In genomic region chr6:12956991-12957320, GRCh38 we compare ENCODE assay signal across 8 cellular contexts.
DNase-seq lines count a peak whose midpoint lies in the region; ATAC-seq, FAIRE-seq and TF ChIP-seq lines count a peak whose summit lies in the region.

No MANE protein-coding gene starts in this region.

- TF ChIP-seq CTCF in GM12878 (IDR thresholded peaks at IDR 0.05 in 2 of 3, conservative IDR thresholded peaks at IDR 0.05 in 1 of 3; ENCODE audit: control insufficient read depth in 2 of 3, extremely low read depth in 1 of 3, insufficient read depth in 1 of 3, low read depth in 3 of 3, low read length in 3 of 3) (no peak), tibial nerve (IDR thresholded peaks at IDR 0.05) (no peak), D721Med (IDR thresholded peaks at IDR 0.05; ENCODE audit: insufficient read depth, missing control alignments) (no peak)

- no peak for TF ChIP-seq POLR2A in GM12878 (IDR thresholded peaks at IDR 0.05; ENCODE audit: low read depth, low read length)
- no peak for TF ChIP-seq POLR2A in tibial nerve (IDR thresholded peaks at IDR 0.05)

- no peaks in the 10 kb centered on the region for H3K4me1 ChIP-seq in GM12878 (ENCODE audit: control insufficient read depth, insufficient read depth, low read length)
- peaks cover 0 to 19% (median 2%) of the 10 kb centered on the region in 4 donors for H3K4me1 ChIP-seq in tibial nerve

- H3K36me3 ChIP-seq in GM12878 (ENCODE audit: control insufficient read depth in 2 of 2, insufficient read depth in 2 of 2, low read length in 1 of 2) = no peaks in the 10 kb centered on the region
- no peaks in the 10 kb centered on the region for H3K36me3 ChIP-seq in tibial nerve

- SMC1A ChIA-PET in GM12878 (lab: Charles Lee; ENCODE audit: uncharacterized antibody, unreplicated experiment) = interaction anchor here (0.5 kb wide), 1 partner anchor 587 kb away, joined by 3 read pairs; no protein-coding TSS in a partner anchor

- POLR2A ChIA-PET in GM12878 (lab: Charles Lee) = no interaction called here

- peaks cover 38% of the 10 kb centered on the region for H3K27me3 Mint-ChIP-seq in activated T-cell treated with anti-CD3 and anti-CD28 coated beads, Interleukin-2, amount 50 U/mL, for 4 hours (ENCODE audit: low read depth)
- H3K27me3 Mint-ChIP-seq in memory B cell = peaks cover 21% of the 10 kb centered on the region

- no peak for DNase-seq in activated T-cell treated with anti-CD3 and anti-CD28 coated beads, Interleukin-2, amount 50 U/mL, for 4 hours
- DNase-seq in activated T-cell treated with anti-CD3 and anti-CD28 coated beads for 4 hours (no peak), GM12878 (ENCODE audit: low read depth, low spot score) (no peak), memory B cell (ENCODE audit: low spot score in 2 of 2) (no peak), tibial nerve (ENCODE audit: low spot score in 2 of 2) (no peak), D341Med (ENCODE audit: low spot score) (no peak), D721Med (ENCODE audit: insufficient read length, low spot score) (no peak), NCI-H1694 treated with DMSO at 0.1 percent for 48 hours (lab: John Stamatoyannopoulos, UW) (no peak)

- H3K27me3 ChIP-seq in GM12878 (replicated peaks in 1 of 2; ENCODE audit: control insufficient read depth in 2 of 2, insufficient read depth in 2 of 2, low read length in 1 of 2) (peaks cover 2 to 23% of the 10 kb centered on the region in 2 experiments; a peak in 3 of 4 replicates), tibial nerve (no peaks in the 10 kb centered on the region)

- RAD21 ChIA-PET in GM12878 (lab: Charles Lee; ENCODE audit: unreplicated experiment) = no interaction called here

- H3K9me3 ChIP-seq in GM12878 (replicated peaks; ENCODE audit: control insufficient read depth, insufficient read depth, low read length) (no peaks in the 10 kb centered on the region), tibial nerve (no peaks in the 10 kb centered on the region)

- CTCF ChIA-PET in GM12878 (lab: Yijun Ruan, JAX) = no interaction called here

- WGBS in GM12878 (ENCODE audit: insufficient coverage, insufficient replicate concordance, low lambda C conversion rate, missing lambda C conversion rate) = 0% methylated on average over 2 of the region's 6 CpGs
- WGBS in tibial nerve, 2 donors = 1 to 9% methylated on average over 6 of the region's 6 CpGs

- peak overlapping the region; percentile 45; the same call in 1 of the 2 replicates for H2AFZ ChIP-seq in GM12878 (ENCODE audit: control insufficient read depth, low read depth, low read length)

- no peaks in the 10 kb centered on the region for H3K79me2 ChIP-seq in GM12878 (ENCODE audit: control insufficient read depth, insufficient read depth, low read length)

- ATAC-seq in activated T-cell treated with anti-CD3 and anti-CD28 coated beads, Interleukin-2, amount 50 U/mL, for 4 hours = peak in 1 of 2 donors; percentile 15
- ATAC-seq in GM12878 = no peak
- no peak for ATAC-seq in memory B cell (ENCODE audit: low read depth)

- in situ Hi-C loops in GM12878 (cut with MboI) = no loop called here

- intact Hi-C loops in GM12878 (cut with micrococcal nuclease; ENCODE audit: unreplicated experiment) = no loop called here

- no TSS peak for BruUV-seq in GM12878 (replicated peaks; lab: Mats Ljungman, UMichigan)

- H3K9ac ChIP-seq in GM12878 (ENCODE audit: control insufficient read depth, insufficient read depth, low read length) = no peak overlapping the region

- H3K4me3 Mint-ChIP-seq in activated T-cell treated with anti-CD3 and anti-CD28 coated beads, Interleukin-2, amount 50 U/mL, for 4 hours = peak overlapping the region; percentile 82
- peak overlapping the region; percentile 82 for H3K4me3 Mint-ChIP-seq in memory B cell

- H3K4me3 ChIP-seq in GM12878 (peak overlapping the region; percentile 68), tibial nerve (peak overlapping the region; percentile 45 to 67 (median 62))

- no peaks in the 10 kb centered on the region for H3K36me3 Mint-ChIP-seq in activated T-cell treated with anti-CD3 and anti-CD28 coated beads, Interleukin-2, amount 50 U/mL, for 4 hours (ENCODE audit: insufficient read depth)
- no peaks in the 10 kb centered on the region for H3K36me3 Mint-ChIP-seq in memory B cell

- no peak for FAIRE-seq in GM12878 (lab: Jason Lieb, UNC)
- no peak for FAIRE-seq in D721Med (lab: Jason Lieb, UNC)

- no peak overlapping the region for H3K27ac Mint-ChIP-seq in memory B cell

- H3K9me3 Mint-ChIP-seq in activated T-cell treated with anti-CD3 and anti-CD28 coated beads, Interleukin-2, amount 50 U/mL, for 4 hours = no peaks in the 10 kb centered on the region
- no peaks in the 10 kb centered on the region for H3K9me3 Mint-ChIP-seq in memory B cell

- H4K20me1 ChIP-seq in GM12878 (ENCODE audit: control insufficient read depth, insufficient read depth) = no peaks in the 10 kb centered on the region

- peaks cover 21% of the 10 kb centered on the region for H3K4me1 Mint-ChIP-seq in activated T-cell treated with anti-CD3 and anti-CD28 coated beads, Interleukin-2, amount 50 U/mL, for 4 hours (ENCODE audit: low read depth)
- H3K4me1 Mint-ChIP-seq in memory B cell = peaks cover 17% of the 10 kb centered on the region

- no peak for TF ChIP-seq RAD21 in GM12878 (IDR thresholded peaks at IDR 0.05; ENCODE audit: insufficient read depth, low read depth, low read length)

- H3K4me2 ChIP-seq in GM12878 (ENCODE audit: control insufficient read depth, insufficient read depth) = peak overlapping the region; percentile 85

- H3K27ac ChIP-seq in GM12878 (ENCODE audit: control insufficient read depth, insufficient read depth) = no peak overlapping the region
- peak overlapping the region in 2 of 4 donors; percentile 13 to 61 for H3K27ac ChIP-seq in tibial nerve

- no peak for TF ChIP-seq EP300 in GM12878 (IDR thresholded peaks at IDR 0.05; ENCODE audit: borderline replicate concordance in 1 of 2, control insufficient read depth in 1 of 2, low read depth in 2 of 2, low read length in 2 of 2)
- TF ChIP-seq EP300 in tibial nerve (IDR thresholded peaks at IDR 0.05) = no peak

TF ChIP-seq in GM12878, 131 proteins besides CTCF, POLR2A, EP300 and RAD21:
- TF ChIP-seq MXI1 (IDR thresholded peaks at IDR 0.05; ENCODE audit: low read depth, low read length) (no peak), HCFC1 (IDR thresholded peaks at IDR 0.05; ENCODE audit: low read length) (no peak), IKZF1 (conservative IDR thresholded peaks at IDR 0.05) (no peak)
